In the genomic region with DNA sequence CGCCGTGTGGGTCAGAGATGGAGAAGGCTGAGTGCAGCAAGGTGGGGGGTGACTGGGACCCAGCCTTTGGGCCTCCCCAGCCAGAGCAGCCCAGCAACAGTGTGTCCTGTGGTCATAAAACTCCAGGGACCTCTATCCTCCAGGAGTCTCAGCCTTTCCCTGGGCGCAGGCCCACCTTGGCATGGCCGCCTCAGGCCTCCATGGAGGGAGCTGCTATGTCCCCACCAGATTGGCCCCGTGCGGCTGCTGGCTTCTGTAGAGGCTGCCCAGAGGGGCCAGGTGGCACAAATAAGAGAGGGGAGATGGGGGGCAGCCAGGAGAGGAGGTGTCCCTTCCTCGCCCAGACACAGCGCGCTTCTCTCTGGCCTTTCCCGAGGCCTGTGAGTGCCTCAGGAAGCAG, we compare ENCODE assay signal across 25 cellular contexts. TPM values are rescaled to one million over a fixed set of nuclear protein-coding genes. Genes with fewer than 3 reads are reported as not detected.
DNase-seq lines count a peak whose midpoint lies in the region; ATAC-seq and TF ChIP-seq lines count a peak whose summit lies in the region.
"Had no signal": no experiment of that assay in that cellular context is flagged by ENCODE, and none has a peak within 500 bp of the region (broad histone marks: within the 10 kb centered on the region; RNA-seq: fewer than 3 reads in every experiment).

No MANE protein-coding gene starts in this region.

- no peaks in the 10 kb centered on the region for H3K9me3 ChIP-seq in Caco-2
- no peaks in the 10 kb centered on the region for H3K9me3 ChIP-seq in MM.1S (replicated peaks; ENCODE audit: insufficient read depth, low read length)
- H3K9me3 ChIP-seq: A549, HAP-1, MG63 had no signal

- H3K27ac ChIP-seq in MM.1S (ENCODE audit: low read length): no peak overlapping the region
- H3K27ac ChIP-seq: C4-2B, PC-9 had no signal

- no peaks in the 10 kb centered on the region for H4K20me1 ChIP-seq in MM.1S (ENCODE audit: insufficient read depth, low read length)

- BruUV-seq in Caco-2 (replicated peaks; lab: Mats Ljungman, UMichigan): no TSS peak

- H3K4me1 ChIP-seq in Caco-2 (peaks cover 23% of the 10 kb centered on the region), MM.1S (ENCODE audit: low read length) (peaks cover 31% of the 10 kb centered on the region)

- no peaks in the 10 kb centered on the region for H3K9me2 ChIP-seq in MM.1S (replicated peaks; ENCODE audit: insufficient read depth, low read length)

- H3K4me1 Mint-ChIP-seq in Caco-2 (ENCODE audit: low read depth, unreplicated experiment): peaks cover 14% of the 10 kb centered on the region
- peaks cover 13% of the 10 kb centered on the region for H3K4me1 Mint-ChIP-seq in endothelial cell (ENCODE audit: unreplicated experiment)
- H3K4me1 Mint-ChIP-seq in stimulated activated memory B cell treated with anti-CD40 and anti-IgM and Interleukin-4, amounts not matched to agents 10 μg/mL and 1 μg/mL and 100 μg/mL, for 72 hours: peaks cover 56% of the 10 kb centered on the region

- no peak for ATAC-seq in stimulated activated memory B cell treated with anti-CD40 and anti-IgM and Interleukin-4, amounts not matched to agents 10 μg/mL and 1 μg/mL and 100 μg/mL, for 72 hours
- ATAC-seq: A549 had no signal

- CTCF ChIA-PET in Caco-2 (lab: Charles Lee): no interaction called here

- no peak overlapping the region for H2AFZ ChIP-seq in MM.1S (ENCODE audit: low read length)
- H2AFZ ChIP-seq: PC-9 had no signal

- no peaks in the 10 kb centered on the region for H3K27me3 Mint-ChIP-seq in Caco-2 (ENCODE audit: insufficient read depth, unreplicated experiment)
- peaks cover 33% of the 10 kb centered on the region for H3K27me3 Mint-ChIP-seq in endothelial cell (ENCODE audit: unreplicated experiment)
- peaks cover 12% of the 10 kb centered on the region for H3K27me3 Mint-ChIP-seq in stimulated activated memory B cell treated with anti-CD40 and anti-IgM and Interleukin-4, amounts not matched to agents 10 μg/mL and 1 μg/mL and 100 μg/mL, for 72 hours

- H3K4me3 Mint-ChIP-seq in Caco-2 (ENCODE audit: unreplicated experiment) (peak overlapping the region; percentile 33), endothelial cell (ENCODE audit: unreplicated experiment) (peak overlapping the region; percentile 42)
- H3K4me3 Mint-ChIP-seq in stimulated activated memory B cell treated with anti-CD40 and anti-IgM and Interleukin-4, amounts not matched to agents 10 μg/mL and 1 μg/mL and 100 μg/mL, for 72 hours: no peak overlapping the region
- H3K4me3 Mint-ChIP-seq: HFFc6 had no signal

- no peak overlapping the region for H3K4me2 ChIP-seq in MM.1S (ENCODE audit: low read depth, low read length)
- H3K4me2 ChIP-seq: A549, PC-9 had no signal

- intact Hi-C loops in Caco-2 (cut with micrococcal nuclease; ENCODE audit: unreplicated experiment): no loop called here

- H3K36me3 ChIP-seq in Caco-2 (ENCODE audit: control insufficient read depth, insufficient read depth, low read length) (peaks cover 5% of the 10 kb centered on the region; the same call in 1 of the 2 replicates), MM.1S (replicated peaks; ENCODE audit: insufficient read depth, low read length) (0 out of 2 replicates have a peak, but pooled peaks cover 4% of the 10 kb centered on the region)

- H3F3A ChIP-seq in MM.1S (ENCODE audit: insufficient read depth, low read length): peaks cover 26% of the 10 kb centered on the region

- H3K27me3 ChIP-seq in Caco-2 (replicated peaks; ENCODE audit: control insufficient read depth, insufficient read depth, low read length) (no peaks in the 10 kb centered on the region), MM.1S (replicated peaks; ENCODE audit: insufficient read depth, low read length) (peaks cover 22% of the 10 kb centered on the region)

- no peak overlapping the region for H3K27ac Mint-ChIP-seq in Caco-2 (ENCODE audit: unreplicated experiment)
- no peak overlapping the region for H3K27ac Mint-ChIP-seq in endothelial cell (ENCODE audit: unreplicated experiment)
- H3K27ac Mint-ChIP-seq in stimulated activated memory B cell treated with anti-CD40 and anti-IgM and Interleukin-4, amounts not matched to agents 10 μg/mL and 1 μg/mL and 100 μg/mL, for 72 hours: peak overlapping the region; percentile 12
- H3K27ac Mint-ChIP-seq: HFFc6 had no signal

- peaks cover 16% of the 10 kb centered on the region for H3K79me2 ChIP-seq in MM.1S (ENCODE audit: low read length)

- H3K36me3 Mint-ChIP-seq in Caco-2 (ENCODE audit: insufficient read depth, unreplicated experiment): peaks cover 25% of the 10 kb centered on the region
- peaks cover 5% of the 10 kb centered on the region for H3K36me3 Mint-ChIP-seq in endothelial cell (ENCODE audit: low read depth, unreplicated experiment)
- H3K36me3 Mint-ChIP-seq in stimulated activated memory B cell treated with anti-CD40 and anti-IgM and Interleukin-4, amounts not matched to agents 10 μg/mL and 1 μg/mL and 100 μg/mL, for 72 hours: peaks cover 18% of the 10 kb centered on the region

- H3K4me3 ChIP-seq in Caco-2 (ENCODE audit: low read depth, low read length): no peak overlapping the region
- H3K4me3 ChIP-seq in MM.1S (ENCODE audit: low read length): no peak overlapping the region
- H3K4me3 ChIP-seq: A549, HAP-1, MG63, PC-9 had no signal

- DNase-seq in Caco-2: no peak
- DNase-seq in endothelial cell (ENCODE audit: low spot score): no peak
- no peak for DNase-seq in MM.1S
- DNase-seq in NCI-H2029 (lab: John Stamatoyannopoulos, UW): no peak
- DNase-seq: Calu3; CD8-positive, alpha-beta memory T cell; DMS79 treated with DMSO at 0.1 percent for 48 hours; GF-D8; GOT3; HFFc6; KG1; MG63; NCI-H1417; NCI-H1694; NCI-H2081; NCI-H2227 treated with DMSO at 0.1 percent for 48 hours; NCI-H526 treated with DMSO at 0.1 percent for 48 hours; PC-9; SHP77 treated with DMSO at 0.1 percent for 48 hours had no signal

- POLR2A ChIA-PET in Caco-2 (lab: Charles Lee): no interaction called here

- H3K9me3 Mint-ChIP-seq in Caco-2 (ENCODE audit: unreplicated experiment): no peaks in the 10 kb centered on the region
- H3K9me3 Mint-ChIP-seq in endothelial cell (ENCODE audit: unreplicated experiment): no peaks in the 10 kb centered on the region
- H3K9me3 Mint-ChIP-seq in stimulated activated memory B cell treated with anti-CD40 and anti-IgM and Interleukin-4, amounts not matched to agents 10 μg/mL and 1 μg/mL and 100 μg/mL, for 72 hours: no peaks in the 10 kb centered on the region
- H3K9me3 Mint-ChIP-seq: CD8-positive, alpha-beta memory T cell; HFFc6 had no signal

- TF ChIP-seq CTCF in Caco-2 (IDR thresholded peaks at IDR 0.05; ENCODE audit: insufficient read depth in 1 of 2, low read depth in 1 of 2, low read length in 1 of 2, severe bottlenecking in 1 of 2, unreplicated experiment in 1 of 2) (no peak), endothelial cell (IDR thresholded peaks at IDR 0.05; ENCODE audit: unreplicated experiment) (no peak), MM.1S (IDR thresholded peaks at IDR 0.05; ENCODE audit: low read length) (no peak)

- H3K9ac ChIP-seq in MM.1S (ENCODE audit: low read length): no peak overlapping the region

RNA-seq across cellular contexts. Expression of gene SYNGR3, which starts 2.6 kb away (rescaled TPM):
- total RNA-seq in Caco-2 (2022) (2.9 and 3.3 TPM in 2 replicates), endothelial cell (ENCODE audit: unreplicated experiment) (0.82 TPM)

RNA-seq across cellular contexts. Expression of gene GFER, which starts 3.2 kb away (rescaled TPM):
- total RNA-seq in Caco-2 (2022) (57.3 and 57.4 TPM in 2 replicates), endothelial cell (ENCODE audit: unreplicated experiment) (30.0 TPM)

RNA-seq across cellular contexts. Expression of gene NOXO1, which starts 5.9 kb away (rescaled TPM):
- total RNA-seq in Caco-2 (2022): 0.35 and 1.1 TPM in 2 replicates
- total RNA-seq in endothelial cell (ENCODE audit: unreplicated experiment): 0.23 TPM
- total RNA-seq: RPMI7951 had no signal

RNA-seq across cellular contexts. Expression of gene TBL3, which starts 15.3 kb away (rescaled TPM):
- 34.7 and 36.6 TPM in 2 replicates for total RNA-seq in Caco-2 (2022)
- 25.0 TPM for total RNA-seq in endothelial cell (ENCODE audit: unreplicated experiment)

RNA-seq across cellular contexts. Expression of gene RNF151, which starts 20.5 kb away (rescaled TPM):
- total RNA-seq in Caco-2 (2022) (not detected in 2 replicates), endothelial cell (ENCODE audit: unreplicated experiment) (not detected)
- total RNA-seq: Calu3; CD8-positive, alpha-beta memory T cell; HFFc6; NCI-H460; PC-9; RPMI7951 had no signal
